Comparison of ENCODE assay signal across 16 cellular contexts in genomic region chr3:9078561-9079240, GRCh38.
DNase-seq lines count a peak whose midpoint lies in the region; ATAC-seq and TF ChIP-seq lines count a peak whose summit lies in the region.
"Had no signal": no experiment of that assay in that cellular context is flagged by ENCODE, and none has a peak within 500 bp of the region (broad histone marks: within the 10 kb centered on the region; RNA-seq: fewer than 3 reads in every experiment).

No MANE protein-coding gene starts in this region.

- DNase-seq in A673 (ENCODE audit: low spot score) (peak; percentile 21), hepatocyte (ENCODE audit: low spot score) (peak; percentile 32), adrenal gland (no peak), GM19240 (ENCODE audit: insufficient read length, low spot score) (no peak)
- DNase-seq in stimulated activated naive CD4-positive, alpha-beta T cell treated with Interleukin-2 at 50 U/mL for 16 hours (lab: John Stamatoyannopoulos, UW), result no peak
- DNase-seq: activated CD8-positive, alpha-beta memory T cell treated with anti-CD3 and anti-CD28 coated beads for 24 hours; activated gamma-delta T cell; DMS79; NCI-H1417 treated with DMSO at 0.1 percent for 48 hours; NCI-H524 treated with DMSO at 0.1 percent for 48 hours; retina had no signal

- H2AFZ ChIP-seq in OCI-LY3 (ENCODE audit: low read depth, low read length) (no peak overlapping the region), hepatocyte (no peak overlapping the region)

- no TSS peak for BruUV-seq in A673 (replicated peaks; lab: Mats Ljungman, UMichigan)

- H3K36me3 ChIP-seq in A673 (ENCODE audit: insufficient read depth, low read length, poor library complexity, severe bottlenecking) (no peaks in the 10 kb centered on the region), OCI-LY3 (replicated peaks; ENCODE audit: low read depth, low read length) (no peaks in the 10 kb centered on the region), hepatocyte (replicated peaks; ENCODE audit: insufficient read depth, low read depth) (no peaks in the 10 kb centered on the region), adrenal gland (replicated peaks in 1 of 2) (no peaks in the 10 kb centered on the region)
- H3K36me3 ChIP-seq: BLaER1 had no signal

- CTCF ChIA-PET in A673 (lab: Charles Lee), result no interaction called here

- TF ChIP-seq POLR2A in adrenal gland (IDR thresholded peaks at IDR 0.05), result no peak

- no peaks in the 10 kb centered on the region for H3K27me3 ChIP-seq in A673 (replicated peaks; ENCODE audit: insufficient read depth, low read depth, low read length, poor library complexity)
- no peaks in the 10 kb centered on the region for H3K27me3 ChIP-seq in OCI-LY3 (ENCODE audit: low read depth, low read length)
- H3K27me3 ChIP-seq in hepatocyte, result no peaks in the 10 kb centered on the region
- H3K27me3 ChIP-seq in adrenal gland, result no peaks in the 10 kb centered on the region
- H3K27me3 ChIP-seq: BLaER1 had no signal

- H3K9me2 ChIP-seq in hepatocyte (replicated peaks; ENCODE audit: insufficient read depth), result no peaks in the 10 kb centered on the region

- no peak for ATAC-seq in GM21528 (IDR thresholded peaks at IDR 0.05; ENCODE audit: low FRiP score, unreplicated experiment)
- ATAC-seq: Right ventricle myocardium inferior had no signal

- H3K4me2 ChIP-seq in OCI-LY3 (ENCODE audit: low read length) (no peak overlapping the region), hepatocyte (no peak overlapping the region)
- H3K4me2 ChIP-seq: BLaER1 had no signal

- 60% methylated on average over 5 of the region's 5 CpGs for WGBS in hepatocyte (ENCODE audit: low lambda C conversion rate, missing lambda C conversion rate)
- WGBS in adrenal gland, 4 donors, result 90 to 93% (median 93%) methylated on average over 5 of the region's 5 CpGs

- no peak overlapping the region for H3K9ac ChIP-seq in OCI-LY3 (ENCODE audit: low read length)
- H3K9ac ChIP-seq: BLaER1 had no signal

- H3K9me3 ChIP-seq in A673 (ENCODE audit: low read depth, low read length, poor library complexity, severe bottlenecking), result no peaks in the 10 kb centered on the region
- no peaks in the 10 kb centered on the region for H3K9me3 ChIP-seq in OCI-LY3 (ENCODE audit: insufficient read depth, low read length)
- H3K9me3 ChIP-seq in hepatocyte (ENCODE audit: low read depth), result no peaks in the 10 kb centered on the region
- H3K9me3 ChIP-seq in adrenal gland (replicated peaks in 1 of 3), result no peaks in the 10 kb centered on the region
- H3K9me3 ChIP-seq: BLaER1 had no signal

- intact Hi-C loops in A673 (cut with micrococcal nuclease; ENCODE audit: unreplicated experiment), result no loop called here
- intact Hi-C loops in adrenal gland (cut with DNase I), result loop anchor here in 1 of 2 donors (10.0 kb wide), 1 partner anchor 226 kb away; no protein-coding TSS in a partner anchor

- H4K20me1 ChIP-seq in OCI-LY3 (ENCODE audit: insufficient read depth, low read length), result no peaks in the 10 kb centered on the region
- no peaks in the 10 kb centered on the region for H4K20me1 ChIP-seq in hepatocyte (ENCODE audit: insufficient read depth, poor library complexity, severe bottlenecking)
- H4K20me1 ChIP-seq: BLaER1 had no signal

- H3K4me1 ChIP-seq in A673 (ENCODE audit: insufficient read depth, low read length, poor library complexity, severe bottlenecking) (no peaks in the 10 kb centered on the region), OCI-LY3 (ENCODE audit: low read length) (peaks cover 28% of the 10 kb centered on the region), hepatocyte (ENCODE audit: insufficient read depth) (peaks cover 3% of the 10 kb centered on the region), adrenal gland (replicated peaks in 1 of 2) (no peaks in the 10 kb centered on the region)
- H3K4me1 ChIP-seq: BLaER1 had no signal

- H3K4me3 ChIP-seq in A673 (ENCODE audit: low read depth, low read length, poor library complexity, severe bottlenecking) (no peak overlapping the region), OCI-LY3 (ENCODE audit: low read length) (no peak overlapping the region), hepatocyte (no peak overlapping the region), adrenal gland (no peak overlapping the region)
- H3K4me3 ChIP-seq: BLaER1 had no signal

- POLR2A ChIA-PET in A673 (lab: Charles Lee; ENCODE audit: low non-redundant PET), result no interaction called here

- TF ChIP-seq CTCF in A673 (conservative IDR thresholded peaks at IDR 0.05; ENCODE audit: low read depth, low read length) (no peak), GM12873 (IDR thresholded peaks at IDR 0.05; ENCODE audit: insufficient read depth, low read depth, low read length, missing control alignments) (peak; percentile 5), OCI-LY3 (IDR thresholded peaks at IDR 0.05; ENCODE audit: low read depth, low read length) (peak; percentile 34; the same call in 1 of the 2 replicates), hepatocyte (IDR thresholded peaks at IDR 0.05; ENCODE audit: poor library complexity) (peak; percentile 7), adrenal gland (IDR thresholded peaks at IDR 0.05) (no peak)

- H3K27ac ChIP-seq in A673 (ENCODE audit: low read depth, low read length, poor library complexity, severe bottlenecking), result no peak overlapping the region
- H3K27ac ChIP-seq in OCI-LY3 (ENCODE audit: low read length), result no peak overlapping the region
- no peak overlapping the region for H3K27ac ChIP-seq in hepatocyte
- no peak overlapping the region for H3K27ac ChIP-seq in adrenal gland
- H3K27ac ChIP-seq: BLaER1 had no signal

- H3K79me2 ChIP-seq in OCI-LY3 (ENCODE audit: low read length) (no peaks in the 10 kb centered on the region), hepatocyte (no peaks in the 10 kb centered on the region)

Comparison
In these comparisons a context has a peak if more than half of its experiments do, and no peak if none do; other contexts are left out.
1. DNase-seq: peak in A673 (single experiment) and hepatocyte (single experiment); none in adrenal gland (0 of 7), stimulated activated naive CD4-positive, alpha-beta T cell treated with Interleukin-2 at 50 U/mL for 16 hours (single experiment) and GM19240 (single experiment).
2. CTCF ChIP-seq: peak in GM12873 (single experiment), OCI-LY3 (single experiment) and hepatocyte (single experiment); none in A673 (single experiment) and adrenal gland (0 of 6).